ENCODE assay signal across 8 cellular contexts in genomic region chr2:200509608-200510433, GRCh38. TPM values are rescaled to one million over a fixed set of nuclear protein-coding genes. Genes with fewer than 3 reads are reported as not detected.
DNase-seq lines count a peak whose midpoint lies in the region; ATAC-seq, FAIRE-seq and TF ChIP-seq lines count a peak whose summit lies in the region.

Gene KCTD18 (minus strand): TSS chr2:200510068. CDS start chr2:200507016, 3,052 bp downstream.

- peak; percentile 87 for FAIRE-seq in urothelium cell line (lab: Jason Lieb, UNC)

- peak within 1 kb of the TSS; percentile 88 to 93 for H3K4me3 ChIP-seq in right atrium auricular region

- H3K4me1 ChIP-seq in right atrium auricular region, result peaks cover 0 to 19% of the 10 kb centered on the region in 2 donors

- peaks cover 4% of the 10 kb centered on the region for H3K36me3 ChIP-seq in right atrium auricular region

- H3K27ac ChIP-seq in angular gyrus (ENCODE audit: low read depth, low read length) (peak within 1 kb of the TSS; percentile 60), right atrium auricular region (peak within 1 kb of the TSS; percentile 87 to 88)

- TF ChIP-seq CTCF in right atrium auricular region (IDR thresholded peaks at IDR 0.05), result peak; percentile 83 to 92

- no peaks in the 10 kb centered on the region for H3K9me3 ChIP-seq in right atrium auricular region

- H3K27me3 ChIP-seq in right atrium auricular region, result no peaks in the 10 kb centered on the region

- DNase-seq in NCI-H146 (lab: John Stamatoyannopoulos, UW), result peak; percentile 85
- DNase-seq in T-helper 2 cell, result peak; percentile 81 to 92 (median 86)
- DNase-seq in right atrium auricular region (ENCODE audit: low spot score), result peak; percentile 86
- DNase-seq in pulmonary artery endothelial cell (ENCODE audit: low read depth, low spot score), result peak; percentile 57
- DNase-seq in urothelium cell line (ENCODE audit: low spot score), result peak; percentile 97

- ATAC-seq in GM18498 (IDR thresholded peaks at IDR 0.05; ENCODE audit: unreplicated experiment) (peak; percentile 99), HG02870 (IDR thresholded peaks at IDR 0.05; ENCODE audit: unreplicated experiment) (peak; percentile 97)

RNA-seq across cellular contexts. Expression of gene KCTD18, which starts in this region (rescaled TPM):
- 10 to 100 TPM; 11.9 to 16.4 TPM for total RNA-seq in right atrium auricular region
- total RNA-seq in pulmonary artery endothelial cell, result 6.8 and 11.5 TPM in 2 replicates

Comparison
In these comparisons a context has a peak if more than half of its experiments do, and no peak if none do; other contexts are left out.
1. Peak in every context shown above with its lines: DNase-seq, ATAC-seq, H3K4me3 ChIP-seq and H3K27ac ChIP-seq.